In genomic region chr2:120550893-120551446, GRCh38 we compare ENCODE assay signal across 2 cellular contexts.
TF ChIP-seq lines count a peak whose summit lies in the region.

No MANE protein-coding gene starts in this region.

TF ChIP-seq in IMR-90, 13 proteins besides CTCF, POLR2A, EP300 and RAD21 (continued from another document):
- TF ChIP-seq ELK1 (IDR thresholded peaks at IDR 0.05; ENCODE audit: borderline replicate concordance, low read depth, low read length) (no peak), CEBPB (IDR thresholded peaks at IDR 0.05; ENCODE audit: low read depth, low read length) (no peak), SMC3 (IDR thresholded peaks at IDR 0.05; ENCODE audit: low read depth, low read length) (no peak), NFE2L2 (IDR thresholded peaks at IDR 0.05; ENCODE audit: low read depth, low read length) (no peak), MAZ (IDR thresholded peaks at IDR 0.05; ENCODE audit: borderline replicate concordance, low read depth, low read length) (no peak), FOS (IDR thresholded peaks at IDR 0.05; ENCODE audit: low read depth, low read length) (no peak), MAFK (IDR thresholded peaks at IDR 0.05; ENCODE audit: low read depth, low read length) (no peak), MXI1 (IDR thresholded peaks at IDR 0.05; ENCODE audit: borderline replicate concordance, low read depth, low read length) (no peak), USF2 (IDR thresholded peaks at IDR 0.05; ENCODE audit: low read depth, low read length) (no peak), RCOR1 (IDR thresholded peaks at IDR 0.05; ENCODE audit: insufficient replicate concordance, low read length) (no peak)

TF ChIP-seq in WTC11, 78 proteins besides CTCF, POLR2A, EP300 and RAD21 (continued from another document):
- TF ChIP-seq STAT6 (CRISPR knock-in tag; conservative IDR thresholded peaks at IDR 0.05; ENCODE audit: low read depth) (no peak), CBFB (CRISPR knock-in tag; IDR thresholded peaks at IDR 0.05; ENCODE audit: low read depth) (no peak)
